Comparison of ENCODE assay signal across 8 cellular contexts in genomic region chr19:45670670-45671453, GRCh38. TPM values are rescaled to one million over a fixed set of nuclear protein-coding genes. Genes with fewer than 3 reads are reported as not detected.
A peak's percentile ranks its signal among the peaks of the same experiment; 100 is the strongest.
DNase-seq lines count a peak whose midpoint lies in the region; FAIRE-seq and TF ChIP-seq lines count a peak whose summit lies in the region.

No MANE protein-coding gene starts in this region.

- H2AFZ ChIP-seq in keratinocyte (ENCODE audit: control insufficient read depth, low read length): peak overlapping the region; percentile 62

- H3K4me1 ChIP-seq in BE2C (no peaks in the 10 kb centered on the region; the same call in 1 of the 2 replicates), keratinocyte (ENCODE audit: control insufficient read depth, extremely low read depth, insufficient read depth, low read length) (peaks cover 17% of the 10 kb centered on the region)

- DNase-seq in BE2C: peak; percentile 97
- peak; percentile 70 for DNase-seq in HuH-7.5 (ENCODE audit: low spot score)
- DNase-seq in T1000 (lab: John Stamatoyannopoulos, UW): peak; percentile 35
- DNase-seq in cerebellar cortex (ENCODE audit: low spot score): peak; percentile 72
- DNase-seq in keratinocyte (ENCODE audit: low read depth, low spot score): peak; percentile 88
- DNase-seq in stimulated activated CD4-positive, alpha-beta T cell treated with anti-CD3 and anti-CD28 coated beads, Interleukin-2, amount 100 ng/mL, for 24 hours: peak; percentile 53 to 75
- DNase-seq in SW 1271 (lab: John Stamatoyannopoulos, UW): no peak

- H3K9me3 ChIP-seq in BE2C (no peaks in the 10 kb centered on the region; the same call in 1 of the 2 replicates), keratinocyte (ENCODE audit: control insufficient read depth, low read depth, low read length) (no peaks in the 10 kb centered on the region)

- H3K4me2 ChIP-seq in keratinocyte (ENCODE audit: control insufficient read depth, extremely low read depth, insufficient read depth, low read depth, low read length): peak overlapping the region; percentile 73

- dilution Hi-C loops in keratinocyte (cut with MboI; ENCODE audit: extremely low pct_ligation_motif_present, low sequenced_read_pairs): no loop called here

- H3K27ac ChIP-seq in keratinocyte (ENCODE audit: control insufficient read depth, insufficient read depth, low read length): no peak overlapping the region

- H3K79me2 ChIP-seq in keratinocyte (ENCODE audit: control insufficient read depth, insufficient read depth, low read length): no peaks in the 10 kb centered on the region

- no peaks in the 10 kb centered on the region for H4K20me1 ChIP-seq in keratinocyte (ENCODE audit: control insufficient read depth, extremely low read depth, insufficient read depth, low read length)

- no peak overlapping the region for H3K4me3 ChIP-seq in BE2C (ENCODE audit: low read depth, low read length)
- H3K4me3 ChIP-seq in keratinocyte (ENCODE audit: control insufficient read depth in 2 of 3, extremely low read depth in 1 of 3, insufficient read depth in 2 of 3, low read depth in 1 of 3, low read length in 3 of 3): peak overlapping the region; percentile 44 to 45 (median 44)

- no peaks in the 10 kb centered on the region for H3K36me3 ChIP-seq in BE2C
- no peaks in the 10 kb centered on the region for H3K36me3 ChIP-seq in keratinocyte (ENCODE audit: control insufficient read depth in 2 of 2, extremely low read depth in 1 of 2, insufficient read depth in 2 of 2, low read length in 2 of 2)

- H3K9ac ChIP-seq in keratinocyte (ENCODE audit: control insufficient read depth, extremely low read depth, insufficient read depth, low read length): peak overlapping the region; percentile 47

- H3K27me3 ChIP-seq in BE2C (peaks cover 25% of the 10 kb centered on the region), keratinocyte (ENCODE audit: control insufficient read depth, extremely low read depth, insufficient read depth, low read length) (peaks cover 7% of the 10 kb centered on the region)

- no peaks in the 10 kb centered on the region for H3K9me1 ChIP-seq in keratinocyte (ENCODE audit: control insufficient read depth, extremely low read depth, insufficient read depth, low read length)

- FAIRE-seq in keratinocyte (lab: Jason Lieb, UNC): no peak

- no peak for TF ChIP-seq CTCF in BE2C (IDR thresholded peaks at IDR 0.05; ENCODE audit: low read depth, low read length)
- TF ChIP-seq CTCF in keratinocyte (optimal IDR thresholded peaks at IDR 0.05 in 1 of 3, IDR thresholded peaks at IDR 0.05 in 1 of 3, conservative IDR thresholded peaks at IDR 0.05 in 1 of 3; ENCODE audit: extremely low read depth in 1 of 3, insufficient read depth in 2 of 3, low read length in 3 of 3): no peak

- peak; percentile 30 for TF ChIP-seq POLR2A in GM19099 (IDR thresholded peaks at IDR 0.05; ENCODE audit: extremely low read depth, insufficient read length, low read depth)

RNA-seq across cellular contexts. Expression of gene GIPR, which starts 2.8 kb away (rescaled TPM):
- 1.2 TPM for polyA plus RNA-seq in BE2C (2012; ENCODE audit: insufficient read depth, insufficient read length, low read depth)
- 0.97 to 2.2 TPM (median 1.4 TPM) in 3 replicates for polyA plus RNA-seq in keratinocyte
- polyA plus RNA-seq in keratinocyte (2011; ENCODE audit: low read depth): 2.6 TPM
- polyA plus RNA-seq in keratinocyte (2011; cell fraction: cytosol; rRNA removed): 0.13 and 0.23 TPM in 2 replicates
- polyA plus RNA-seq in keratinocyte (2011; cell fraction: nucleus; rRNA removed): 5.9 and 9.2 TPM in 2 replicates
- polyA plus RNA-seq in keratinocyte (2012; ENCODE audit: low replicate concordance): 1.0 and 5.6 TPM in 2 replicates
- 1.0 to 3.0 TPM in 2 of 3 replicates, not detected in the other for polyA minus RNA-seq in keratinocyte
- not detected for polyA minus RNA-seq in keratinocyte (2011; cell fraction: cytosol; rRNA and poly(A)+ RNA removed)
- polyA minus RNA-seq in keratinocyte (2011; cell fraction: nucleus; rRNA and poly(A)+ RNA removed): 2.3 and 4.0 TPM in 2 replicates

RNA-seq across cellular contexts. Expression of gene SNRPD2, which starts 20.9 kb away (rescaled TPM):
- 1,335 TPM for polyA plus RNA-seq in BE2C (2012; ENCODE audit: insufficient read depth, insufficient read length, low read depth)
- polyA plus RNA-seq in keratinocyte: 511 to 1,051 TPM (median 836 TPM) in 3 replicates
- polyA plus RNA-seq in keratinocyte (2011; ENCODE audit: low read depth): 66.7 TPM
- polyA plus RNA-seq in keratinocyte (2011; cell fraction: cytosol; rRNA removed): 566 and 587 TPM in 2 replicates
- 147 and 148 TPM in 2 replicates for polyA plus RNA-seq in keratinocyte (2011; cell fraction: nucleus; rRNA removed)
- 347 and 735 TPM in 2 replicates for polyA plus RNA-seq in keratinocyte (2012; ENCODE audit: low replicate concordance)
- polyA minus RNA-seq in keratinocyte: 103 to 227 TPM (median 175 TPM) in 3 replicates
- 172 TPM for polyA minus RNA-seq in keratinocyte (2011; cell fraction: cytosol; rRNA and poly(A)+ RNA removed)
- 27.3 and 43.0 TPM in 2 replicates for polyA minus RNA-seq in keratinocyte (2011; cell fraction: nucleus; rRNA and poly(A)+ RNA removed)

RNA-seq across cellular contexts. Expression of gene QPCTL, which starts 21.6 kb away (rescaled TPM):
- polyA plus RNA-seq in BE2C (2012; ENCODE audit: insufficient read depth, insufficient read length, low read depth): 4.4 TPM
- 11.9 to 13.3 TPM (median 13.2 TPM) in 3 replicates for polyA plus RNA-seq in keratinocyte
- polyA plus RNA-seq in keratinocyte (2011; ENCODE audit: low read depth): 2.0 TPM
- polyA plus RNA-seq in keratinocyte (2011; cell fraction: cytosol; rRNA removed): 11.0 and 15.8 TPM in 2 replicates
- 32.7 and 45.1 TPM in 2 replicates for polyA plus RNA-seq in keratinocyte (2011; cell fraction: nucleus; rRNA removed)
- polyA plus RNA-seq in keratinocyte (2012; ENCODE audit: low replicate concordance): 11.2 and 17.4 TPM in 2 replicates
- polyA minus RNA-seq in keratinocyte: 19.0 to 26.9 TPM (median 20.4 TPM) in 3 replicates
- polyA minus RNA-seq in keratinocyte (2011; cell fraction: cytosol; rRNA and poly(A)+ RNA removed): 24.2 TPM
- polyA minus RNA-seq in keratinocyte (2011; cell fraction: nucleus; rRNA and poly(A)+ RNA removed): 19.1 and 21.3 TPM in 2 replicates

RNA-seq across cellular contexts. Expression of gene EML2, which starts 31.7 kb away (rescaled TPM):
- 25.9 TPM for polyA plus RNA-seq in BE2C (2012; ENCODE audit: insufficient read depth, insufficient read length, low read depth)
- polyA plus RNA-seq in keratinocyte: 35.4 to 43.4 TPM (median 41.8 TPM) in 3 replicates
- polyA plus RNA-seq in keratinocyte (2011; ENCODE audit: low read depth): 28.3 TPM
- polyA plus RNA-seq in keratinocyte (2011; cell fraction: cytosol; rRNA removed): 29.3 and 42.9 TPM in 2 replicates
- polyA plus RNA-seq in keratinocyte (2011; cell fraction: nucleus; rRNA removed): 134 and 138 TPM in 2 replicates
- 65.7 and 69.9 TPM in 2 replicates for polyA plus RNA-seq in keratinocyte (2012; ENCODE audit: low replicate concordance)
- 48.2 to 87.1 TPM (median 56.6 TPM) in 3 replicates for polyA minus RNA-seq in keratinocyte
- 85.9 TPM for polyA minus RNA-seq in keratinocyte (2011; cell fraction: cytosol; rRNA and poly(A)+ RNA removed)
- polyA minus RNA-seq in keratinocyte (2011; cell fraction: nucleus; rRNA and poly(A)+ RNA removed): 38.8 and 46.1 TPM in 2 replicates

RNA-seq across cellular contexts. Expression of gene FBXO46, which starts 59.8 kb away (rescaled TPM):
- polyA plus RNA-seq in BE2C (2012; ENCODE audit: insufficient read depth, insufficient read length, low read depth): 10.9 TPM
- 2.1 to 2.4 TPM (median 2.4 TPM) in 3 replicates for polyA plus RNA-seq in keratinocyte
- 1.6 TPM for polyA plus RNA-seq in keratinocyte (2011; ENCODE audit: low read depth)
- polyA plus RNA-seq in keratinocyte (2011; cell fraction: cytosol; rRNA removed): 1.5 and 3.0 TPM in 2 replicates
- polyA plus RNA-seq in keratinocyte (2011; cell fraction: nucleus; rRNA removed): 8.6 and 11.8 TPM in 2 replicates
- polyA plus RNA-seq in keratinocyte (2012; ENCODE audit: low replicate concordance): 5.0 and 6.4 TPM in 2 replicates
- polyA minus RNA-seq in keratinocyte: 1.8 to 2.8 TPM (median 2.7 TPM) in 3 replicates
- polyA minus RNA-seq in keratinocyte (2011; cell fraction: cytosol; rRNA and poly(A)+ RNA removed): 6.9 TPM
- 7.2 and 8.1 TPM in 2 replicates for polyA minus RNA-seq in keratinocyte (2011; cell fraction: nucleus; rRNA and poly(A)+ RNA removed)

Comparison
In these comparisons a context has a peak if more than half of its experiments do, and no peak if none do; other contexts are left out.
1. DNase-seq: peak in BE2C (single experiment), HuH-7.5 (single experiment), T1000 (single experiment), cerebellar cortex (single experiment), keratinocyte (single experiment) and stimulated activated CD4-positive, alpha-beta T cell treated with anti-CD3 and anti-CD28 coated beads, Interleukin-2, amount 100 ng/mL, for 24 hours (2 of 2); none in SW 1271 (0 of 2).